1 cellular context compared by ENCODE assay signal in genomic region chr17:50661795-50662391, GRCh38.
TF ChIP-seq lines count a peak whose summit lies in the region.

No MANE protein-coding gene starts in this region.

TF ChIP-seq in A549, 52 proteins besides CTCF, POLR2A, EP300 and RAD21 (continued from another document):
- no peak for TF ChIP-seq PHF8 (IDR thresholded peaks at IDR 0.05; ENCODE audit: borderline replicate concordance, low read depth)
- TF ChIP-seq, protein P1, sequence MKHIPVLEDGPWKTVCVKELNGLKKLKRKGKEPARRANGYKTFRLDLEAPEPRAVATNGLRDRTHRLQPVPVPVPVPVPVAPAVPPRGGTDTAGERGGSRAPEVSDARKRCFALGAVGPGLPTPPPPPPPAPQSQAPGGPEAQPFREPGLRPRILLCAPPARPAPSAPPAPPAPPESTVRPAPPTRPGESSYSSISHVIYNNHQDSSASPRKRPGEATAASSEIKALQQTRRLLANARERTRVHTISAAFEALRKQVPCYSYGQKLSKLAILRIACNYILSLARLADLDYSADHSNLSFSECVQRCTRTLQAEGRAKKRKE (CRISPR knock-in tag; IDR thresholded peaks at IDR 0.05; ENCODE audit: low read depth) = peak; percentile 84
- peak; percentile 48 to 93 for TF ChIP-seq CEBPB (IDR thresholded peaks at IDR 0.05)
- TF ChIP-seq FOSL2 (IDR thresholded peaks at IDR 0.05) = peak; percentile 89
- TF ChIP-seq FOSL2 (CRISPR knock-in tag; IDR thresholded peaks at IDR 0.05) = peak; percentile 96
- peak; percentile 67; the same call in 1 of the 2 replicates for TF ChIP-seq RFX5 (IDR thresholded peaks at IDR 0.05)
- no peak for TF ChIP-seq CHD4 (IDR thresholded peaks at IDR 0.05; ENCODE audit: borderline replicate concordance)
- peak; percentile 57; the same call in 2 of the 3 replicates for TF ChIP-seq SMC3 (IDR thresholded peaks at IDR 0.05)
